ENCODE assay signal across 8 cellular contexts in genomic region chr15:64897345-64897985, GRCh38. TPM values are rescaled to one million over a fixed set of nuclear protein-coding genes. Genes with fewer than 3 reads are reported as not detected.
DNase-seq lines count a peak whose midpoint lies in the region; ATAC-seq and TF ChIP-seq lines count a peak whose summit lies in the region.

No MANE protein-coding gene starts in this region.

- H3K9me3 ChIP-seq in SK-N-SH (no peaks in the 10 kb centered on the region), esophagus squamous epithelium (peaks cover 0 to 11% (median 7%) of the 10 kb centered on the region in 3 donors)

- no peaks in the 10 kb centered on the region for H3F3A ChIP-seq in SK-N-SH (replicated peaks; ENCODE audit: insufficient read depth)

- no peak overlapping the region for H3K4me3 Mint-ChIP-seq in Calu3 (ENCODE audit: low read depth, unreplicated experiment)
- H3K4me3 Mint-ChIP-seq in activated T-cell treated with anti-CD3 and anti-CD28 coated beads, Interleukin-2, amount 50 U/mL, for 4 hours: no peak overlapping the region

- no peaks in the 10 kb centered on the region for H3K27me3 ChIP-seq in SK-N-SH (ENCODE audit: insufficient read depth)
- no peaks in the 10 kb centered on the region for H3K27me3 ChIP-seq in esophagus squamous epithelium

- peak overlapping the region; percentile 72; the same call in 1 of the 2 replicates for H2AFZ ChIP-seq in SK-N-SH (ENCODE audit: low read depth)

- TF ChIP-seq EP300 in SK-N-SH (IDR thresholded peaks at IDR 0.05; ENCODE audit: borderline replicate concordance in 1 of 2, low read depth in 1 of 2, low read length in 1 of 2): no peak

- H3K4me3 ChIP-seq in SK-N-SH (ENCODE audit: low read depth in 2 of 2, low read length in 1 of 2) (no peak overlapping the region), esophagus squamous epithelium (no peak overlapping the region)

- H3K4me1 ChIP-seq in SK-N-SH (ENCODE audit: control insufficient read depth in 1 of 2, insufficient read depth in 2 of 2, low read depth in 1 of 2, low read length in 1 of 2) (peaks cover 6 to 31% of the 10 kb centered on the region in 2 experiments; a peak in 3 of 4 replicates), esophagus squamous epithelium (peaks cover 36 to 59% (median 44%) of the 10 kb centered on the region in 3 donors)

- no TSS peak for BruUV-seq in Calu3 (replicated peaks; lab: Mats Ljungman, UMichigan)

- TF ChIP-seq POLR2A in esophagus squamous epithelium (IDR thresholded peaks at IDR 0.05): no peak

- H3K9ac ChIP-seq in SK-N-SH: no peak overlapping the region

- H3K36me3 Mint-ChIP-seq in Calu3 (ENCODE audit: insufficient read depth, unreplicated experiment): peaks cover 4% of the 10 kb centered on the region
- H3K36me3 Mint-ChIP-seq in activated T-cell treated with anti-CD3 and anti-CD28 coated beads, Interleukin-2, amount 50 U/mL, for 4 hours (ENCODE audit: insufficient read depth): peaks cover 2% of the 10 kb centered on the region

- H3K4me2 ChIP-seq in SK-N-SH: peak overlapping the region; percentile 42; the same call in 1 of the 2 replicates

- TF ChIP-seq RAD21 in SK-N-SH (IDR thresholded peaks at IDR 0.05; ENCODE audit: low read length): no peak

- intact Hi-C loops in Calu3 (cut with micrococcal nuclease; ENCODE audit: unreplicated experiment): no loop called here
- intact Hi-C loops in esophagus squamous epithelium (cut with DNase I): loop anchor here (10.0 kb wide), 1 partner anchor 53 kb away; the partner anchor contains the start of gene PLEKHO2

- H3K27me3 Mint-ChIP-seq in Calu3 (ENCODE audit: unreplicated experiment): no peaks in the 10 kb centered on the region
- H3K27me3 Mint-ChIP-seq in activated T-cell treated with anti-CD3 and anti-CD28 coated beads, Interleukin-2, amount 50 U/mL, for 4 hours (ENCODE audit: low read depth): no peaks in the 10 kb centered on the region

- CTCF ChIA-PET in Calu3 (lab: Charles Lee): interaction anchor here (0.6 to 1.0 kb wide), 2 partner anchors 67 to 196 kb away, joined by 3 to 7 read pairs; no protein-coding TSS in a partner anchor
- CTCF ChIA-PET in SK-N-SH (lab: Yijun Ruan, JAX): no interaction called here

- H3K79me2 ChIP-seq in SK-N-SH (ENCODE audit: insufficient read depth): no peaks in the 10 kb centered on the region

- DNase-seq in Calu3 (peak; percentile 24), SK-N-SH (no peak), esophagus squamous epithelium (lab: John Stamatoyannopoulos, UW) (no peak), omental fat pad (ENCODE audit: low spot score) (no peak), HPDE6-E6E7 (ENCODE audit: extremely low spot score) (no peak)
- DNase-seq in activated T-cell treated with anti-CD3 and anti-CD28 coated beads, Interleukin-2, amount 50 U/mL, for 4 hours: no peak
- no peak for DNase-seq in NK-92 treated with Interleukin-12 subunit alpha and Interleukin-12 subunit beta, amount 100 ng/mL, for 24 hours (lab: John Stamatoyannopoulos, UW)

- H3K4me1 Mint-ChIP-seq in Calu3 (ENCODE audit: low read depth, unreplicated experiment): no peaks in the 10 kb centered on the region
- peaks cover 56% of the 10 kb centered on the region for H3K4me1 Mint-ChIP-seq in activated T-cell treated with anti-CD3 and anti-CD28 coated beads, Interleukin-2, amount 50 U/mL, for 4 hours (ENCODE audit: low read depth)

- H3K27ac ChIP-seq in SK-N-SH (ENCODE audit: low read depth in 2 of 2, low read length in 1 of 2) (peak overlapping the region; percentile 20 to 56; a peak in 3 of 4 replicates), esophagus squamous epithelium (peak overlapping the region; percentile 59 to 97 (median 92))

- H3K9me3 Mint-ChIP-seq in Calu3 (ENCODE audit: low read depth, unreplicated experiment): no peaks in the 10 kb centered on the region
- peaks cover 6% of the 10 kb centered on the region for H3K9me3 Mint-ChIP-seq in activated T-cell treated with anti-CD3 and anti-CD28 coated beads, Interleukin-2, amount 50 U/mL, for 4 hours

- H3K36me3 ChIP-seq in SK-N-SH (replicated peaks in 1 of 2; ENCODE audit: control insufficient read depth in 1 of 2, insufficient read depth in 2 of 2, low read length in 1 of 2) (peaks cover 0 to 3% of the 10 kb centered on the region in 2 experiments), esophagus squamous epithelium (no peaks in the 10 kb centered on the region)

- TF ChIP-seq CTCF in Calu3 (IDR thresholded peaks at IDR 0.05; ENCODE audit: unreplicated experiment) (no peak), SK-N-SH (IDR thresholded peaks at IDR 0.05) (no peak), esophagus squamous epithelium (IDR thresholded peaks at IDR 0.05) (no peak), omental fat pad (IDR thresholded peaks at IDR 0.05) (no peak)

- peak; percentile 68 for ATAC-seq in omental fat pad (ENCODE audit: low FRiP score)
- ATAC-seq in HG03565 (IDR thresholded peaks at IDR 0.05; ENCODE audit: unreplicated experiment): no peak
- ATAC-seq in activated T-cell treated with anti-CD3 and anti-CD28 coated beads, Interleukin-2, amount 50 U/mL, for 4 hours: no peak

- no peaks in the 10 kb centered on the region for H4K20me1 ChIP-seq in SK-N-SH (ENCODE audit: insufficient read depth)

- no peaks in the 10 kb centered on the region for H3K9me2 ChIP-seq in SK-N-SH

- POLR2A ChIA-PET in SK-N-SH (lab: Yijun Ruan, JAX): no interaction called here

- no peak overlapping the region for H3K27ac Mint-ChIP-seq in Calu3 (ENCODE audit: unreplicated experiment)

- WGBS in SK-N-SH (ENCODE audit: low lambda C conversion rate): 41% methylated on average over 5 of the region's 6 CpGs
- WGBS in esophagus squamous epithelium, 2 donors: 33 to 40% methylated on average over 3 to 6 of the region's 6 CpGs

TF ChIP-seq in SK-N-SH, 30 proteins besides CTCF, POLR2A, EP300 and RAD21:
- TF ChIP-seq RXRA (IDR thresholded peaks at IDR 0.05; ENCODE audit: borderline replicate concordance, low read depth): no peak
- TF ChIP-seq EZH2phosphoT487 (IDR thresholded peaks at IDR 0.05; ENCODE audit: borderline replicate concordance, low read depth): no peak
- no peak for TF ChIP-seq GABPA (IDR thresholded peaks at IDR 0.05; ENCODE audit: low read depth)
- 0 out of 2 replicates have a peak, but pooled peaks have one; percentile 11 for TF ChIP-seq FOSL2 (IDR thresholded peaks at IDR 0.05; ENCODE audit: borderline replicate concordance, low read depth)
- TF ChIP-seq TEAD4 (IDR thresholded peaks at IDR 0.05; ENCODE audit: borderline replicate concordance, insufficient read depth): no peak
- no peak for TF ChIP-seq NRF1 (IDR thresholded peaks at IDR 0.05; ENCODE audit: low read depth, low read length)
- TF ChIP-seq MEF2A (IDR thresholded peaks at IDR 0.05; ENCODE audit: borderline replicate concordance, low read depth): no peak
- TF ChIP-seq TAF1 (IDR thresholded peaks at IDR 0.05; ENCODE audit: borderline replicate concordance, low read depth, low read length): no peak
- TF ChIP-seq TCF12 (IDR thresholded peaks at IDR 0.05): peak; percentile 32; the same call in 1 of the 2 replicates
- TF ChIP-seq NFIC (IDR thresholded peaks at IDR 0.05; ENCODE audit: borderline replicate concordance): 0 out of 2 replicates have a peak, but pooled peaks have one; percentile 8
- peak; percentile 58 for TF ChIP-seq PBX3 (IDR thresholded peaks at IDR 0.05)
- TF ChIP-seq MAX (IDR thresholded peaks at IDR 0.05; ENCODE audit: low read depth): no peak
- no peak for TF ChIP-seq SIN3A (IDR thresholded peaks at IDR 0.05; ENCODE audit: borderline replicate concordance, low read depth, low read length)
- no peak for TF ChIP-seq IRF3 (IDR thresholded peaks at IDR 0.05; ENCODE audit: low read depth, low read length)

RNA-seq across cellular contexts. Expression of gene ANKDD1A, which starts 14.2 kb away (rescaled TPM):
- total RNA-seq in Calu3 (2022): 0.37 and 0.42 TPM in 2 replicates
- polyA plus RNA-seq in SK-N-SH (2012; rRNA removed): 7.2 and 8.6 TPM in 2 replicates
- 3.2 and 4.5 TPM in 2 replicates for polyA plus RNA-seq in SK-N-SH (2012; cell fraction: cytosol; rRNA removed)
- 23.7 and 25.9 TPM in 2 replicates for polyA plus RNA-seq in SK-N-SH (2012; cell fraction: nucleus; rRNA removed)
- total RNA-seq in esophagus squamous epithelium: 1 to 10 TPM in 3 of 4 donors, under 1 TPM in 1; 0.45 to 7.8 (median 2.4) TPM
- total RNA-seq in omental fat pad: 10 to 100 TPM in 1 of 4 donors, 1 to 10 TPM in 3; 5.9 to 18.5 (median 7.5) TPM
- 1 to 10 TPM in 2 of 3 donors, under 1 TPM in 1; 0.63 to 2.4 (median 1.4) TPM for total RNA-seq in activated T-cell treated with anti-CD3 and anti-CD28 coated beads, Interleukin-2, amount 50 U/mL, for 4 hours

RNA-seq across cellular contexts. Expression of gene PLEKHO2, which starts 55.8 kb away (rescaled TPM):
- total RNA-seq in Calu3 (2022) (2.0 and 2.4 TPM in 2 replicates), esophagus squamous epithelium (10 to 100 TPM in 1 of 4 donors, 1 to 10 TPM in 3; 5.6 to 18.3 (median 7.2) TPM), omental fat pad (10 to 100 TPM; 53.0 to 86.6 (median 58.4) TPM)
- polyA plus RNA-seq in SK-N-SH (2012; rRNA removed): 6.8 and 7.8 TPM in 2 replicates
- 3.5 and 4.5 TPM in 2 replicates for polyA plus RNA-seq in SK-N-SH (2012; cell fraction: cytosol; rRNA removed)
- 24.8 and 26.8 TPM in 2 replicates for polyA plus RNA-seq in SK-N-SH (2012; cell fraction: nucleus; rRNA removed)
- total RNA-seq in activated T-cell treated with anti-CD3 and anti-CD28 coated beads, Interleukin-2, amount 50 U/mL, for 4 hours: 10 to 100 TPM in 2 of 3 donors, 1 to 10 TPM in 1; 9.3 to 14.2 (median 13.0) TPM
